Comparison of ENCODE assay signal across 24 cellular contexts in the genomic region with DNA sequence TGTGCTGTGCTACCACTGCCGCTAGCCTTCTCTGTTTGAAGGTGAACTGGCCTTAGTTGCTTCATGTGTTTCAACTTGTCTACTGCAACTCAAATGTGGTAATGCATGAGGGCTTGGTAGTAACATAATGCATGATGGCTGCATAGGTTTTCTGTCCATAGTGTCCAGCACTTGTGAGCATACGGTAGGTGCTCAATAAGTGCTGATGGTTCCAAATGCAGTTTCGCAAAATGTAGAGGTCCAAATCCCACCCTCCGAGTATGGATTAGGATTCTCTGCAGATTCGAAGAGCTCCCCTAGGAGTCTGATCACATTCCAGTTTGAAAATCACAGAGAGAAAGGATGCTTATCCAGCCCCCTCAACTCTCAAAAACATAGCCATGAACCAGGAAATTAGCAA.
"Had no signal": no experiment of that assay in that cellular context is flagged by ENCODE, and none has a peak within 500 bp of the region (broad histone marks: within the 10 kb centered on the region; RNA-seq: fewer than 3 reads in every experiment).

No MANE protein-coding gene starts in this region.

- H3K4me3 ChIP-seq: coronary artery, esophagus muscularis mucosa, gastroesophageal sphincter, heart left ventricle, hepatocyte, lung, neural progenitor cell, prostate gland, right atrium auricular region, sigmoid colon, testis, tibial artery had no signal

- H3K27ac Mint-ChIP-seq: memory B cell; neural progenitor cell; stimulated activated memory B cell treated with anti-CD40 and anti-IgM and Interleukin-4, amounts not matched to agents 10 μg/mL and 1 μg/mL and 100 μg/mL, for 72 hours; type B pancreatic cell had no signal

- H3K27me3 ChIP-seq: esophagus muscularis mucosa, foreskin keratinocyte, gastroesophageal sphincter, heart left ventricle, hepatocyte, neural progenitor cell, right atrium auricular region, sigmoid colon, testis, tibial artery had no signal

- H3K9ac ChIP-seq: neural progenitor cell had no signal

- H2AFZ ChIP-seq: hepatocyte, neural progenitor cell had no signal

- H3K4me1 ChIP-seq: prostate gland, sigmoid colon, testis, tibial artery had no signal

- H3K9me3 ChIP-seq: esophagus muscularis mucosa, gastroesophageal sphincter, prostate gland, right atrium auricular region, sigmoid colon, testis, tibial artery had no signal

- H3K4me3 Mint-ChIP-seq: memory B cell; nephron; neural progenitor cell; stimulated activated memory B cell treated with anti-CD40 and anti-IgM and Interleukin-4, amounts not matched to agents 10 μg/mL and 1 μg/mL and 100 μg/mL, for 72 hours; type B pancreatic cell had no signal

- H3K27me3 Mint-ChIP-seq: memory B cell; stimulated activated memory B cell treated with anti-CD40 and anti-IgM and Interleukin-4, amounts not matched to agents 10 μg/mL and 1 μg/mL and 100 μg/mL, for 72 hours; type B pancreatic cell had no signal

- H3K36me3 Mint-ChIP-seq: neural progenitor cell; stimulated activated memory B cell treated with anti-CD40 and anti-IgM and Interleukin-4, amounts not matched to agents 10 μg/mL and 1 μg/mL and 100 μg/mL, for 72 hours; type B pancreatic cell had no signal

- H3K9me3 Mint-ChIP-seq: type B pancreatic cell had no signal

- H3K79me2 ChIP-seq: hepatocyte had no signal

- ATAC-seq: foreskin keratinocyte; gastroesophageal sphincter; heart left ventricle; stimulated activated naive CD8-positive, alpha-beta T cell treated with anti-CD3 and anti-CD28 coated beads, Interleukin-15, Interleukin-2, amounts not matched to agents 100 U/mL and 50 U/mL, for 24 hours had no signal

- H3K27ac ChIP-seq: coronary artery, esophagus muscularis mucosa, foreskin keratinocyte, gastroesophageal sphincter, heart left ventricle, hepatocyte, neural progenitor cell, prostate gland, right atrium auricular region, sigmoid colon, testis, tibial artery had no signal

- H3K36me3 ChIP-seq: esophagus muscularis mucosa, gastroesophageal sphincter, heart left ventricle, neural progenitor cell, prostate gland, right atrium auricular region, sigmoid colon, tibial artery had no signal

- FAIRE-seq: endothelial cell of umbilical vein, kidney had no signal

- H3K4me2 ChIP-seq: hepatocyte, neural progenitor cell had no signal

- DNase-seq: dermis blood vessel endothelial cell; effector memory CD4-positive, alpha-beta T cell; foreskin keratinocyte; heart left ventricle; kidney; sigmoid colon; stimulated activated CD4-positive, alpha-beta T cell treated with anti-CD3 and anti-CD28 coated beads, Interleukin-4, amount 100 ng/mL, for 4 hours; stimulated activated naive CD8-positive, alpha-beta T cell treated with anti-CD3 and anti-CD28 coated beads, Interleukin-15, Interleukin-2, amounts not matched to agents 100 U/mL and 50 U/mL, for 24 hours; substantia nigra; testis; tibial artery had no signal
